Comparison of ENCODE assay signal across 7 cellular contexts in the genomic region with DNA sequence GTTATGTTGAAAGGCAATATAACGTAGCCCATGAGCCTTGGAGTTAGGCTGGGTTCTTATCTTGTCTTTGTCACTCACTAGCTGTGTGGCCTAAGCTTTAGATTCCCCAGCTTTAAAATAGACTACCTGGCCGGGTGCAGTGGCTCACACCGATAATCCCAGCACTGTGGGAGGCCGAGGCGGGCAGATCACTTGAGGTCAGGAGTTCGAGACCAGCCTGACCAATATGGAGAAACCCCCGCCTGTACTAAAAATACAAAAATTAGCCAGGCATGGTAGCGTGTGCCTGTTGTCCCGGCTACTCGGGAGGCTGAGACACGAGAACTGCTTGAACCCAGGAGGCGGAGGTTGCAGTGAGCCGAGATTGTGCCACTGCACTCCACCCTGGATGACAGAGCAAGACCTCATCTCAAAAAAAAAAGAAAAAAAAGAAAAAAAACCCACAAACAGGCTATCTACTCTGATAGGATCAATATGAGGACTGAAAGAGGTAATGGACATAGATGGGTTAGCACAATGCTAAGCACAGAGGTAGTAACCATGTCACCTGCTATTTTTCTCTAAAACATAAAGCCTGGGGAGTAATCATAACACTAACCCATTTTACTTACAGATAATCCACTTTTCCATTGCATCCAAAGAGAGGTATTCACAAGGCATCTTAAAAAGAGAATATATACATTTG.
"Had no signal": no experiment of that assay in that cellular context is flagged by ENCODE, and none has a peak within 500 bp of the region (broad histone marks: within the 10 kb centered on the region; RNA-seq: fewer than 3 reads in every experiment).

No MANE protein-coding gene starts in this region.

- H3K27ac ChIP-seq: HL-60 had no signal

- H3K36me3 Mint-ChIP-seq: IgD-negative memory B cell had no signal

- FAIRE-seq: HepG2, HTR-8/SVneo had no signal

- H3K4me3 Mint-ChIP-seq: IgD-negative memory B cell had no signal

- H3K27ac Mint-ChIP-seq: IgD-negative memory B cell had no signal

- H3K4me1 Mint-ChIP-seq: IgD-negative memory B cell had no signal

- ATAC-seq: HepG2 had no signal

- DNase-seq: IMR-90, KBM-7, KG1 had no signal
